In genomic region chr16:48590476-48590875, GRCh38 we compare ENCODE assay signal across 20 cellular contexts.
"Had no signal": no experiment of that assay in that cellular context is flagged by ENCODE, and none has a peak within 500 bp of the region (broad histone marks: within the 10 kb centered on the region; RNA-seq: fewer than 3 reads in every experiment).

No MANE protein-coding gene starts in this region.

- H3K4me3 Mint-ChIP-seq: activated B cell treated with CpG ODN at 0.5 μM for 24 hours; activated CD4-positive, alpha-beta T cell treated with anti-CD3 and anti-CD28 coated beads, Interleukin-2, amount 10 ng/mL, durations not matched to agents 7 days and 5 days; activated naive CD8-positive, alpha-beta T cell treated with anti-CD3 and anti-CD28 coated beads, Interleukin-2, amount 10 ng/mL, durations not matched to agents 7 days and 5 days; dendritic cell treated with granulocyte-macrophage colony-stimulating factor and Interleukin-4, amounts not matched to agents 40 ng/mL and 50 ng/mL, for 4 days; memory B cell; T-helper 2 cell treated with Interferon-gamma antibody and Interleukin-4, amounts not matched to agents 5 μg/mL and 100 μg/mL, for 36 hours had no signal

- H3K36me3 ChIP-seq: brain microvascular endothelial cell, upper lobe of right lung had no signal

- H3K27me3 ChIP-seq: brain microvascular endothelial cell, gastroesophageal sphincter, hepatocyte, left lung, SJSA1, upper lobe of right lung had no signal

- H3K4me1 ChIP-seq: SJSA1 had no signal

- DNase-seq: activated B cell treated with CpG ODN at 0.5 μM for 24 hours; activated CD4-positive, alpha-beta T cell treated with anti-CD3 and anti-CD28 coated beads, Interleukin-2, amount 10 ng/mL, durations not matched to agents 7 days and 5 days; activated naive CD8-positive, alpha-beta T cell treated with anti-CD3 and anti-CD28 coated beads, Interleukin-2, amount 10 ng/mL, durations not matched to agents 7 days and 5 days; brain microvascular endothelial cell; effector memory CD4-positive, alpha-beta T cell; islet precursor cell; left lung; naive thymus-derived CD8-positive, alpha-beta T cell; right cardiac atrium; small intestine; stimulated activated CD4-positive, alpha-beta T cell treated with anti-CD3 and anti-CD28 coated beads, Interleukin-4, amount 100 ng/mL, for 4 hours; stimulated activated CD8-positive, alpha-beta memory T cell treated with anti-CD3 and anti-CD28 coated beads, Interleukin-4, amount 100 ng/mL, for 48 hours; stimulated activated naive CD8-positive, alpha-beta T cell treated with anti-CD3 and anti-CD28 coated beads, Interleukin-15, Interleukin-2, amounts not matched to agents 100 U/mL and 50 U/mL, for 24 hours; upper lobe of right lung had no signal

- H3K27ac ChIP-seq: brain microvascular endothelial cell, gastroesophageal sphincter, hepatocyte, left lung, SJSA1, upper lobe of right lung had no signal

- H3K4me3 ChIP-seq: gastroesophageal sphincter, hepatocyte, left lung, SJSA1, upper lobe of right lung had no signal

- H3K27ac Mint-ChIP-seq: activated B cell treated with CpG ODN at 0.5 μM for 24 hours; activated CD4-positive, alpha-beta T cell treated with anti-CD3 and anti-CD28 coated beads, Interleukin-2, amount 10 ng/mL, durations not matched to agents 7 days and 5 days; activated naive CD8-positive, alpha-beta T cell treated with anti-CD3 and anti-CD28 coated beads, Interleukin-2, amount 10 ng/mL, durations not matched to agents 7 days and 5 days; dendritic cell treated with granulocyte-macrophage colony-stimulating factor and Interleukin-4, amounts not matched to agents 40 ng/mL and 50 ng/mL, for 4 days; memory B cell; T-helper 2 cell treated with Interferon-gamma antibody and Interleukin-4, amounts not matched to agents 5 μg/mL and 100 μg/mL, for 36 hours had no signal

- H3K9me3 ChIP-seq: gastroesophageal sphincter, upper lobe of right lung had no signal

- ATAC-seq: gastroesophageal sphincter; left lung; naive thymus-derived CD8-positive, alpha-beta T cell; stimulated activated naive CD8-positive, alpha-beta T cell treated with anti-CD3 and anti-CD28 coated beads, Interleukin-15, Interleukin-2, amounts not matched to agents 100 U/mL and 50 U/mL, for 24 hours; upper lobe of right lung had no signal

- H3K27me3 Mint-ChIP-seq: activated B cell treated with CpG ODN at 0.5 μM for 24 hours; activated CD4-positive, alpha-beta T cell treated with anti-CD3 and anti-CD28 coated beads, Interleukin-2, amount 10 ng/mL, durations not matched to agents 7 days and 5 days; activated naive CD8-positive, alpha-beta T cell treated with anti-CD3 and anti-CD28 coated beads, Interleukin-2, amount 10 ng/mL, durations not matched to agents 7 days and 5 days; dendritic cell treated with granulocyte-macrophage colony-stimulating factor and Interleukin-4, amounts not matched to agents 40 ng/mL and 50 ng/mL, for 4 days; memory B cell; naive thymus-derived CD8-positive, alpha-beta T cell had no signal
